ENCODE assay signal across 25 cellular contexts in the genomic region with DNA sequence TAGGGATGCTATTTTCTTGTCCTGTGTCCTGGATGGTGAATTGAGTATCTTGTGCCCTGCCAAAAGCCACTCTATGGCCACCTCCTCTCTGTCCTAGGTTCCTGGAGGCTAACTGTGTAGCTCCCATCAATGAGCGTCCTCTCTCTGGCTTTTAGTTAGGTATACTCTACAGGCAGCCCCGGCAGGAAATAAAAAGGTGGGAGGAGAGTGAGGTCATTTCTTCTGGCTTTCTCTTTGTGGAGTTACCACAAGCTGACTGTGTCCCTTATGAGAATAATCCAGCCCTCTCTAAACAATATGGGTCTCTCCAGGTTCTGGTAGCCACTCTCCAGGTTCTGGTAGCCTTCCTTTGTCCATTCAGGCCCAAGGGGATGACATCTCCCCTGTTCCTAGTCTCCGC. TPM values are rescaled to one million over a fixed set of nuclear protein-coding genes. Genes with fewer than 3 reads are reported as not detected.
A peak's percentile ranks its signal among the peaks of the same experiment; 100 is the strongest.
DNase-seq lines count a peak whose midpoint lies in the region; ATAC-seq, FAIRE-seq and TF ChIP-seq lines count a peak whose summit lies in the region.
"Had no signal": no experiment of that assay in that cellular context is flagged by ENCODE, and none has a peak within 500 bp of the region (broad histone marks: within the 10 kb centered on the region; RNA-seq: fewer than 3 reads in every experiment).

No MANE protein-coding gene starts in this region.

- TF ChIP-seq POLR2A in HCT116 (IDR thresholded peaks at IDR 0.05; ENCODE audit: borderline replicate concordance, extremely low read depth, insufficient read depth, insufficient read length), result no peak
- no peak for TF ChIP-seq POLR2A in Peyer's patch (IDR thresholded peaks at IDR 0.05)
- no peak for TF ChIP-seq POLR2A in prostate gland (IDR thresholded peaks at IDR 0.05)

- WGBS in smooth muscle cell (ENCODE audit: low lambda C conversion rate), result 67% methylated on average over 3 of the region's 3 CpGs
- 88% methylated on average over 3 of the region's 3 CpGs for WGBS in prostate gland

- no peak overlapping the region for H3K27ac ChIP-seq in HCT116 (ENCODE audit: low read depth, low read length)
- H3K27ac ChIP-seq in smooth muscle cell (ENCODE audit: low read depth), result no peak overlapping the region
- H3K27ac ChIP-seq in Peyer's patch, result no peak overlapping the region
- H3K27ac ChIP-seq in prostate gland, result no peak overlapping the region
- H3K27ac ChIP-seq: C4-2B, foreskin keratinocyte, SJCRH30, thyroid gland had no signal

- RAD21 ChIA-PET in HCT116 (lab: Charles Lee; ENCODE audit: low non-redundant PET in 1 of 2, low total read pairs in 2 of 2, uncharacterized antibody in 2 of 2, unreplicated experiment in 2 of 2), result interaction anchor here in 1 of 2 experiments (0.5 kb wide), 1 partner anchor 32 kb away, joined by 4 read pairs; no protein-coding TSS in a partner anchor

- H3F3A ChIP-seq in smooth muscle cell (ENCODE audit: low read depth), result no peaks in the 10 kb centered on the region

- TF ChIP-seq CTCF in HCT116 (IDR thresholded peaks at IDR 0.05 in 2 of 3, conservative IDR thresholded peaks at IDR 0.05 in 1 of 3; ENCODE audit: borderline replicate concordance in 1 of 3, insufficient read depth in 1 of 3, low read depth in 2 of 3, low read length in 2 of 3), result no peak
- TF ChIP-seq CTCF in smooth muscle cell (IDR thresholded peaks at IDR 0.05; ENCODE audit: borderline replicate concordance, insufficient read depth, poor library complexity, severe bottlenecking), result no peak
- TF ChIP-seq CTCF in Peyer's patch (IDR thresholded peaks at IDR 0.05), result no peak
- no peak for TF ChIP-seq CTCF in prostate gland (IDR thresholded peaks at IDR 0.05)

- no TSS peak for BruUV-seq in HCT116 (replicated peaks; lab: Mats Ljungman, UMichigan)

- ATAC-seq in HCT116, result no peak
- ATAC-seq: HepG2; Panc1; stimulated activated naive CD8-positive, alpha-beta T cell treated with anti-CD3 and anti-CD28 coated beads, Interleukin-15, Interleukin-2, amounts not matched to agents 100 U/mL and 50 U/mL, for 24 hours had no signal

- H4K20me1 ChIP-seq in HCT116 (ENCODE audit: insufficient read depth) (no peaks in the 10 kb centered on the region), smooth muscle cell (ENCODE audit: low read depth) (no peaks in the 10 kb centered on the region)

- POLR2A ChIA-PET in HCT116 (lab: Charles Lee), result no interaction called here

- H3K4me2 ChIP-seq in HCT116 (ENCODE audit: low read length) (peak overlapping the region; percentile 49), smooth muscle cell (peak overlapping the region; percentile 54)

- H3K4me1 ChIP-seq in HCT116 (ENCODE audit: control insufficient read depth in 1 of 2, insufficient read depth in 2 of 2, low read length in 2 of 2), result peaks cover 11 to 14% of the 10 kb centered on the region in 2 experiments
- H3K4me1 ChIP-seq in smooth muscle cell (ENCODE audit: low read depth), result no peaks in the 10 kb centered on the region
- H3K4me1 ChIP-seq in Peyer's patch, result no peaks in the 10 kb centered on the region
- no peaks in the 10 kb centered on the region for H3K4me1 ChIP-seq in prostate gland (replicated peaks)

- no peaks in the 10 kb centered on the region for H3K9me2 ChIP-seq in HCT116 (ENCODE audit: insufficient read depth)

- intact Hi-C loops in HCT116 (cut with micrococcal nuclease), result no loop called here
- intact Hi-C loops in prostate gland (cut with DNase I), result no loop called here

- FAIRE-seq in RCC 7860 (lab: Jason Lieb, UNC), result no peak
- FAIRE-seq: GM18507, HepG2 had no signal

- H3K27me3 ChIP-seq in HCT116 (ENCODE audit: insufficient read depth, low read length), result peaks cover 55% of the 10 kb centered on the region
- H3K27me3 ChIP-seq in smooth muscle cell (ENCODE audit: low read depth), result peaks cover 1% of the 10 kb centered on the region
- H3K27me3 ChIP-seq in Peyer's patch, result no peaks in the 10 kb centered on the region
- no peaks in the 10 kb centered on the region for H3K27me3 ChIP-seq in prostate gland (replicated peaks; ENCODE audit: insufficient read depth)
- H3K27me3 ChIP-seq: SJCRH30, thyroid gland had no signal

- no peak for TF ChIP-seq RAD21 in HCT116 (IDR thresholded peaks at IDR 0.05; ENCODE audit: low read depth)

- DNase-seq in HCT116 (ENCODE audit: low read depth, low spot score) (no peak), RCC 7860 (ENCODE audit: low spot score) (peak; percentile 25), glomerular visceral epithelial cell (ENCODE audit: extremely low spot score) (peak; percentile 27), smooth muscle cell (lab: John Stamatoyannopoulos, UW; ENCODE audit: unreplicated experiment) (no peak), Peyer's patch (no peak), prostate gland (ENCODE audit: low spot score) (no peak)
- no peak for DNase-seq in stimulated activated CD4-positive, alpha-beta T cell treated with anti-CD3 and anti-CD28 coated beads, Interleukin-2, amount 100 ng/mL, for 48 hours
- DNase-seq: activated CD4-positive, alpha-beta memory T cell treated with anti-CD3 and anti-CD28 coated beads for 36 hours; aorta; central memory CD4-positive, alpha-beta T cell; NCI-H1048; NCI-H187; NCI-H2171; NCI-H526; NK-92 treated with Interleukin-12 subunit alpha and Interleukin-12 subunit beta, amount 100 ng/mL, for 24 hours; stimulated activated naive CD8-positive, alpha-beta T cell treated with anti-CD3 and anti-CD28 coated beads, Interleukin-15, Interleukin-2, amounts not matched to agents 100 U/mL and 50 U/mL, for 24 hours; T-helper 1 cell; thyroid gland had no signal

- no peak overlapping the region for H3K9ac ChIP-seq in HCT116 (ENCODE audit: low read length)
- no peak overlapping the region for H3K9ac ChIP-seq in smooth muscle cell (ENCODE audit: low read depth)

- H3K9me3 ChIP-seq in HCT116 (ENCODE audit: control insufficient read depth in 1 of 2, insufficient read depth in 1 of 2, low read depth in 1 of 2, low read length in 2 of 2), result peaks cover 0 to under 1% of the 10 kb centered on the region in 2 experiments; a peak in 1 of 4 replicates
- H3K9me3 ChIP-seq in smooth muscle cell (replicated peaks; ENCODE audit: low read depth), result no peaks in the 10 kb centered on the region
- no peaks in the 10 kb centered on the region for H3K9me3 ChIP-seq in Peyer's patch
- H3K9me3 ChIP-seq in prostate gland, result no peaks in the 10 kb centered on the region
- H3K9me3 ChIP-seq: SJCRH30, thyroid gland had no signal

- H2AFZ ChIP-seq in HCT116 (ENCODE audit: low read depth, low read length, poor library complexity, severe bottlenecking) (no peak overlapping the region), smooth muscle cell (ENCODE audit: low read depth) (no peak overlapping the region)

- H3K4me3 ChIP-seq in HCT116 (replicated peaks in 1 of 2; ENCODE audit: low read depth in 1 of 2, low read length in 2 of 2) (no peak overlapping the region), smooth muscle cell (no peak overlapping the region), Peyer's patch (no peak overlapping the region), prostate gland (no peak overlapping the region)
- H3K4me3 ChIP-seq: esophagus muscularis mucosa, SJCRH30, thyroid gland had no signal

- H3K36me3 ChIP-seq in HCT116 (ENCODE audit: control insufficient read depth in 1 of 2, insufficient read depth in 2 of 2, low read length in 2 of 2) (no peaks in the 10 kb centered on the region), smooth muscle cell (ENCODE audit: low read depth) (no peaks in the 10 kb centered on the region), Peyer's patch (no peaks in the 10 kb centered on the region), prostate gland (no peaks in the 10 kb centered on the region)
- H3K36me3 ChIP-seq: esophagus muscularis mucosa, SJCRH30, thyroid gland had no signal

- H3K79me2 ChIP-seq in HCT116 (ENCODE audit: insufficient read depth, low read length) (no peaks in the 10 kb centered on the region), smooth muscle cell (ENCODE audit: low read depth) (no peaks in the 10 kb centered on the region)

- CTCF ChIA-PET in HCT116 (lab: Charles Lee), result no interaction called here

TF ChIP-seq in HCT116, 20 proteins besides CTCF, POLR2A, EP300 and RAD21:
- no peak for TF ChIP-seq EZH2phosphoT487 (IDR thresholded peaks at IDR 0.05; ENCODE audit: borderline replicate concordance)
- TF ChIP-seq, protein P1, sequence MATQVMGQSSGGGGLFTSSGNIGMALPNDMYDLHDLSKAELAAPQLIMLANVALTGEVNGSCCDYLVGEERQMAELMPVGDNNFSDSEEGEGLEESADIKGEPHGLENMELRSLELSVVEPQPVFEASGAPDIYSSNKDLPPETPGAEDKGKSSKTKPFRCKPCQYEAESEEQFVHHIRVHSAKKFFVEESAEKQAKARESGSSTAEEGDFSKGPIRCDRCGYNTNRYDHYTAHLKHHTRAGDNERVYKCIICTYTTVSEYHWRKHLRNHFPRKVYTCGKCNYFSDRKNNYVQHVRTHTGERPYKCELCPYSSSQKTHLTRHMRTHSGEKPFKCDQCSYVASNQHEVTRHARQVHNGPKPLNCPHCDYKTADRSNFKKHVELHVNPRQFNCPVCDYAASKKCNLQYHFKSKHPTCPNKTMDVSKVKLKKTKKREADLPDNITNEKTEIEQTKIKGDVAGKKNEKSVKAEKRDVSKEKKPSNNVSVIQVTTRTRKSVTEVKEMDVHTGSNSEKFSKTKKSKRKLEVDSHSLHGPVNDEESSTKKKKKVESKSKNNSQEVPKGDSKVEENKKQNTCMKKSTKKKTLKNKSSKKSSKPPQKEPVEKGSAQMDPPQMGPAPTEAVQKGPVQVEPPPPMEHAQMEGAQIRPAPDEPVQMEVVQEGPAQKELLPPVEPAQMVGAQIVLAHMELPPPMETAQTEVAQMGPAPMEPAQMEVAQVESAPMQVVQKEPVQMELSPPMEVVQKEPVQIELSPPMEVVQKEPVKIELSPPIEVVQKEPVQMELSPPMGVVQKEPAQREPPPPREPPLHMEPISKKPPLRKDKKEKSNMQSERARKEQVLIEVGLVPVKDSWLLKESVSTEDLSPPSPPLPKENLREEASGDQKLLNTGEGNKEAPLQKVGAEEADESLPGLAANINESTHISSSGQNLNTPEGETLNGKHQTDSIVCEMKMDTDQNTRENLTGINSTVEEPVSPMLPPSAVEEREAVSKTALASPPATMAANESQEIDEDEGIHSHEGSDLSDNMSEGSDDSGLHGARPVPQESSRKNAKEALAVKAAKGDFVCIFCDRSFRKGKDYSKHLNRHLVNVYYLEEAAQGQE (IDR thresholded peaks at IDR 0.05; ENCODE audit: low read depth), result no peak
- no peak for TF ChIP-seq ATF3 (IDR thresholded peaks at IDR 0.05)
- no peak for TF ChIP-seq POLR2AphosphoS5 (IDR thresholded peaks at IDR 0.05; ENCODE audit: low read depth, low read length)
- TF ChIP-seq SRF (IDR thresholded peaks at IDR 0.05; ENCODE audit: low read depth), result no peak

RNA-seq across cellular contexts. Expression of gene ASPHD2, which starts 11.7 kb away (rescaled TPM):
- total RNA-seq in HCT116 (2021; ENCODE audit: unreplicated experiment) (4.1 TPM), smooth muscle cell (2.4 and 4.5 TPM in 2 replicates), Peyer's patch (1 to 10 TPM in 3 of 4 donors, under 1 TPM in 1; 0.95 to 6.6 (median 1.4) TPM), prostate gland (1 to 10 TPM; 1.4 to 3.6 TPM)
- polyA plus RNA-seq in HCT116 (2012), result 2.6 and 3.3 TPM in 2 replicates
- 3.7 and 5.3 TPM in 2 replicates for polyA plus RNA-seq in smooth muscle cell

Comparison
In these comparisons a context has a peak if more than half of its experiments do, and no peak if none do; other contexts are left out.
1. DNase-seq: peak in RCC 7860 (single experiment) and glomerular visceral epithelial cell (single experiment); none in HCT116 (single experiment), smooth muscle cell (single experiment), stimulated activated CD4-positive, alpha-beta T cell treated with anti-CD3 and anti-CD28 coated beads, Interleukin-2, amount 100 ng/mL, for 48 hours (0 of 2), Peyer's patch (0 of 3) and prostate gland (single experiment).